In the genomic region with DNA sequence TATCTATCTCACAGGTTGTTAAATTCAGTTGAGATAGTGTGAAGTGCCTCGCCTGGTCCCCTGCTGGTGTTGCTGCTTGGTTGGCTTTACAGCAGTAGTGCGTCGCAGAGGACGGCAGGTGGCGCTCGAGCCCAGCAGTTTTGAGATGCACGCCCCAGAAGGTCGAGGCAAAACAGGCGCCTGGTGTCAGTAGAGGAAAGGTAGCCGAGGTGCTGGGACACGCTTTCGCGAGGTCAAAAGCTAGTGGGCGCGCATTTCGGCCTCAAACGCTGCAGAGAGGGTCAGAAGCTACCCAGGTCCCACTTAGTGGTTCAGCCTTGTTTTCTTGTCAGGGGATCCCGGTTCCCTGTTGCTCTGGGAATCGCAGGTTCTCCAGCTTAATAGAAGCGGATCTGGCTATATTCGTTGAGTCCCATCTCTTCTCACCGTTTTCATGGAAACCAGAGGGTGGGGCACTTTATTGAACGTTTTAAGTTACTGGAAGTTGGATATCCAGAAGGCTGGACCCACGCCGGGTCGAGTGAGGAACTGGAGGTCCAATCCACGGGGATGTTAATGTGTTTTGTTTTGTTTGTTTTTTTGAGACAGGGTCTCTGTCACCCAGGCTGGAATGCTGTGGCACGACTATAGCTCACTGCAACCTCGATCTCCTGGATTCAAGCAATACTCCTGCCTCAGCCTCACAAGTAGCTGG, we compare ENCODE assay signal across 9 cellular contexts. TPM values are rescaled to one million over a fixed set of nuclear protein-coding genes. Genes with fewer than 3 reads are reported as not detected.
DNase-seq lines count a peak whose midpoint lies in the region; ATAC-seq, FAIRE-seq and TF ChIP-seq lines count a peak whose summit lies in the region.
"Had no signal": no experiment of that assay in that cellular context is flagged by ENCODE, and none has a peak within 500 bp of the region (broad histone marks: within the 10 kb centered on the region; RNA-seq: fewer than 3 reads in every experiment).

No MANE protein-coding gene starts in this region.

- DNase-seq in D721Med (ENCODE audit: insufficient read length, low spot score) = peak; percentile 38
- peak; percentile 93 for DNase-seq in GM23338 (ENCODE audit: low spot score)
- DNase-seq in MM.1S = peak; percentile 85
- peak; percentile 81 for DNase-seq in RWPE1 (ENCODE audit: low spot score)
- peak; percentile 81 for DNase-seq in activated T-helper 2 cell treated with anti-CD3 and anti-CD28 coated beads, Interferon-gamma antibody, Interleukin-2, Interleukin-4, amounts not matched to agents 10 μg/mL and 5 μg/mL and 100 μg/mL, durations not matched to agents 14 hours and 24 hours and 36 hours (ENCODE audit: low spot score)
- DNase-seq in fibroblast of villous mesenchyme (ENCODE audit: low read depth) = peak; percentile 76
- peak; percentile 80 for DNase-seq in occipital lobe (lab: John Stamatoyannopoulos, UW)
- DNase-seq in substantia nigra (lab: John Stamatoyannopoulos, UW) = peak; percentile 24 to 89 (median 74)

- H3K27ac ChIP-seq in GM23338 (ENCODE audit: low read depth) (no peak overlapping the region), MM.1S (ENCODE audit: low read length) (no peak overlapping the region), RWPE1 (peak overlapping the region; percentile 69), substantia nigra (ENCODE audit: low read depth, low read length, poor library complexity, severe bottlenecking) (no peak overlapping the region)

- H3K27ac Mint-ChIP-seq in GM23338 = no peak overlapping the region
- H3K27ac Mint-ChIP-seq in activated T-helper 2 cell treated with anti-CD3 and anti-CD28 coated beads, Interferon-gamma antibody, Interleukin-2, Interleukin-4, amounts not matched to agents 10 μg/mL and 5 μg/mL and 100 μg/mL, durations not matched to agents 14 hours and 24 hours and 36 hours = no peak overlapping the region

- peaks cover 25% of the 10 kb centered on the region for H3K9me3 Mint-ChIP-seq in GM23338
- H3K9me3 Mint-ChIP-seq in activated T-helper 2 cell treated with anti-CD3 and anti-CD28 coated beads, Interferon-gamma antibody, Interleukin-2, Interleukin-4, amounts not matched to agents 10 μg/mL and 5 μg/mL and 100 μg/mL, durations not matched to agents 14 hours and 24 hours and 36 hours = peaks cover 16% of the 10 kb centered on the region

- peaks cover 33% of the 10 kb centered on the region for H3K27me3 Mint-ChIP-seq in GM23338 (ENCODE audit: insufficient read depth, low read depth, poor library complexity)
- peaks cover 2% of the 10 kb centered on the region for H3K27me3 Mint-ChIP-seq in activated T-helper 2 cell treated with anti-CD3 and anti-CD28 coated beads, Interferon-gamma antibody, Interleukin-2, Interleukin-4, amounts not matched to agents 10 μg/mL and 5 μg/mL and 100 μg/mL, durations not matched to agents 14 hours and 24 hours and 36 hours (ENCODE audit: low read depth)

- POLR2A ChIA-PET in RWPE1 (lab: Yijun Ruan, JAX; ENCODE audit: low non-redundant PET) = interaction anchor here (0.6 kb wide), 1 partner anchor 318 kb away, joined by 3 read pairs; no protein-coding TSS in a partner anchor

- H3K9me2 ChIP-seq in GM23338 (ENCODE audit: insufficient read depth) = no peaks in the 10 kb centered on the region
- H3K9me2 ChIP-seq in MM.1S (replicated peaks; ENCODE audit: insufficient read depth, low read length) = no peaks in the 10 kb centered on the region

- TF ChIP-seq CTCF in D721Med (IDR thresholded peaks at IDR 0.05; ENCODE audit: insufficient read depth, missing control alignments) = peak; percentile 98
- TF ChIP-seq CTCF in GM23338 (conservative IDR thresholded peaks at IDR 0.05; ENCODE audit: low read depth in 2 of 2) = peak; percentile 75 to 99
- TF ChIP-seq CTCF in MM.1S (IDR thresholded peaks at IDR 0.05; ENCODE audit: low read length) = peak; percentile 90
- peak; percentile 96 for TF ChIP-seq CTCF in RWPE1 (conservative IDR thresholded peaks at IDR 0.05; ENCODE audit: low read depth)
- peak; percentile 58 for TF ChIP-seq CTCF in fibroblast of villous mesenchyme (IDR thresholded peaks at IDR 0.05; ENCODE audit: insufficient read depth, low read depth, low read length)

- no peaks in the 10 kb centered on the region for H3K36me3 ChIP-seq in GM23338 (ENCODE audit: insufficient read depth)
- H3K36me3 ChIP-seq in MM.1S (replicated peaks; ENCODE audit: insufficient read depth, low read length) = no peaks in the 10 kb centered on the region

- H3K9ac ChIP-seq in MM.1S (ENCODE audit: low read length) = no peak overlapping the region

- H3K4me2 ChIP-seq in GM23338 = peak overlapping the region; percentile 78
- H3K4me2 ChIP-seq in MM.1S (ENCODE audit: low read depth, low read length) = peak overlapping the region; percentile 99

- CTCF ChIA-PET in RWPE1 (lab: Yijun Ruan, JAX) = interaction anchor here (0.5 to 2.0 kb wide), 32 partner anchors 8 to 956 kb away, joined by 3 to 6 read pairs (median 4); partner anchors contain the start of genes CDH1 and SMPD3

- peaks cover 13% of the 10 kb centered on the region for H3K4me1 Mint-ChIP-seq in GM23338
- peaks cover 11% of the 10 kb centered on the region for H3K4me1 Mint-ChIP-seq in activated T-helper 2 cell treated with anti-CD3 and anti-CD28 coated beads, Interferon-gamma antibody, Interleukin-2, Interleukin-4, amounts not matched to agents 10 μg/mL and 5 μg/mL and 100 μg/mL, durations not matched to agents 14 hours and 24 hours and 36 hours (ENCODE audit: low read depth)

- H3K9me3 ChIP-seq in MM.1S (replicated peaks; ENCODE audit: insufficient read depth, low read length) = no peaks in the 10 kb centered on the region

- H3F3A ChIP-seq in GM23338 (replicated peaks; ENCODE audit: low read depth) (0 out of 2 replicates have a peak, but pooled peaks cover 2% of the 10 kb centered on the region), MM.1S (ENCODE audit: insufficient read depth, low read length) (no peaks in the 10 kb centered on the region)

- H3K4me3 Mint-ChIP-seq in GM23338 = peak overlapping the region; percentile 54
- peak overlapping the region; percentile 82 for H3K4me3 Mint-ChIP-seq in activated T-helper 2 cell treated with anti-CD3 and anti-CD28 coated beads, Interferon-gamma antibody, Interleukin-2, Interleukin-4, amounts not matched to agents 10 μg/mL and 5 μg/mL and 100 μg/mL, durations not matched to agents 14 hours and 24 hours and 36 hours (ENCODE audit: low read depth)

- peak; percentile 72 for ATAC-seq in GM23338

- H2AFZ ChIP-seq in GM23338 = peak overlapping the region; percentile 44; the same call in 1 of the 2 replicates
- H2AFZ ChIP-seq in MM.1S (ENCODE audit: low read length) = peak overlapping the region; percentile 40

- H3K4me1 ChIP-seq in GM23338 (ENCODE audit: insufficient read depth) (peaks cover 17% of the 10 kb centered on the region), MM.1S (ENCODE audit: low read length) (peaks cover 10% of the 10 kb centered on the region)

- no peaks in the 10 kb centered on the region for H3K79me2 ChIP-seq in GM23338 (replicated peaks; ENCODE audit: insufficient read depth)
- no peaks in the 10 kb centered on the region for H3K79me2 ChIP-seq in MM.1S (ENCODE audit: low read length)

- H3K27me3 ChIP-seq in GM23338 (ENCODE audit: insufficient read depth) (peaks cover 23% of the 10 kb centered on the region), MM.1S (replicated peaks; ENCODE audit: insufficient read depth, low read length) (0 out of 2 replicates have a peak, but pooled peaks cover 6% of the 10 kb centered on the region)

- intact Hi-C loops in activated T-helper 2 cell treated with anti-CD3 and anti-CD28 coated beads, Interferon-gamma antibody, Interleukin-2, Interleukin-4, amounts not matched to agents 10 μg/mL and 5 μg/mL and 100 μg/mL, durations not matched to agents 14 hours and 24 hours and 36 hours (cut with micrococcal nuclease) = loop anchor here (1.0 to 10.0 kb wide), 6 partner anchors 9 to 596 kb away; partner anchors contain the start of gene TANGO6

- no peaks in the 10 kb centered on the region for H4K20me1 ChIP-seq in GM23338 (replicated peaks; ENCODE audit: insufficient read depth)
- H4K20me1 ChIP-seq in MM.1S (ENCODE audit: insufficient read depth, low read length) = no peaks in the 10 kb centered on the region

- FAIRE-seq in D721Med (lab: Jason Lieb, UNC) = no peak
- FAIRE-seq: endometrium had no signal

- H3K4me3 ChIP-seq in GM23338 (peak overlapping the region; percentile 70; the same call in 1 of the 2 replicates), MM.1S (ENCODE audit: low read length) (0 out of 2 replicates have a peak overlapping the region, but pooled peaks have one; percentile 10), fibroblast of villous mesenchyme (ENCODE audit: low read depth, low read length) (peak overlapping the region; percentile 40)

- peaks cover 23% of the 10 kb centered on the region for H3K36me3 Mint-ChIP-seq in GM23338 (ENCODE audit: low read depth)
- peaks cover 14% of the 10 kb centered on the region for H3K36me3 Mint-ChIP-seq in activated T-helper 2 cell treated with anti-CD3 and anti-CD28 coated beads, Interferon-gamma antibody, Interleukin-2, Interleukin-4, amounts not matched to agents 10 μg/mL and 5 μg/mL and 100 μg/mL, durations not matched to agents 14 hours and 24 hours and 36 hours (ENCODE audit: low read depth)

TF ChIP-seq in GM23338, 12 proteins besides CTCF, POLR2A, EP300 and RAD21:
- TF ChIP-seq, protein P1, sequence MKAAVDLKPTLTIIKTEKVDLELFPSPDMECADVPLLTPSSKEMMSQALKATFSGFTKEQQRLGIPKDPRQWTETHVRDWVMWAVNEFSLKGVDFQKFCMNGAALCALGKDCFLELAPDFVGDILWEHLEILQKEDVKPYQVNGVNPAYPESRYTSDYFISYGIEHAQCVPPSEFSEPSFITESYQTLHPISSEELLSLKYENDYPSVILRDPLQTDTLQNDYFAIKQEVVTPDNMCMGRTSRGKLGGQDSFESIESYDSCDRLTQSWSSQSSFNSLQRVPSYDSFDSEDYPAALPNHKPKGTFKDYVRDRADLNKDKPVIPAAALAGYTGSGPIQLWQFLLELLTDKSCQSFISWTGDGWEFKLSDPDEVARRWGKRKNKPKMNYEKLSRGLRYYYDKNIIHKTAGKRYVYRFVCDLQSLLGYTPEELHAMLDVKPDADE (IDR thresholded peaks at IDR 0.05) = peak; percentile 18; the same call in 1 of the 2 replicates
- no peak for TF ChIP-seq STAT1 (IDR thresholded peaks at IDR 0.05; ENCODE audit: unreplicated experiment)
TF ChIP-seq in GM23338: peak in this region for 1.

RNA-seq across cellular contexts. Expression of gene ZFP90, which starts 10.3 kb away (rescaled TPM):
- total RNA-seq in GM23338 (2014; rRNA removed; shearing (Covaris generic)) = 14.6 and 20.5 TPM in 2 replicates
- polyA plus RNA-seq in GM23338 (2016; fragmentation: Nextera tagmentation; extraction: Ambion mirVana) = 10.0 and 12.8 TPM in 2 replicates
- total RNA-seq in activated T-helper 2 cell treated with anti-CD3 and anti-CD28 coated beads, Interferon-gamma antibody, Interleukin-2, Interleukin-4, amounts not matched to agents 10 μg/mL and 5 μg/mL and 100 μg/mL, durations not matched to agents 14 hours and 24 hours and 36 hours = 19.4 and 20.8 TPM in 2 replicates
- total RNA-seq in fibroblast of villous mesenchyme (20.9 and 22.5 TPM in 2 replicates), occipital lobe (89.4 TPM)

Comparison
In these comparisons a context has a peak if more than half of its experiments do, and no peak if none do; other contexts are left out.
1. DNase-seq: peak in every context shown above with its lines; median percentile 93 in GM23338; 85 in MM.1S; 81 in RWPE1; 81 in activated T-helper 2 cell treated with anti-CD3 and anti-CD28 coated beads, Interferon-gamma antibody, Interleukin-2, Interleukin-4, amounts not matched to agents 10 μg/mL and 5 μg/mL and 100 μg/mL, durations not matched to agents 14 hours and 24 hours and 36 hours; 80 in occipital lobe; 76 in fibroblast of villous mesenchyme; 74 in substantia nigra; 38 in D721Med.
2. H3K4me3 ChIP-seq: peak in every context shown above with its lines; median percentile 70 in GM23338; 40 in fibroblast of villous mesenchyme; 10 in MM.1S.